Comparison of ENCODE assay signal across 1 cellular context in the genomic region with DNA sequence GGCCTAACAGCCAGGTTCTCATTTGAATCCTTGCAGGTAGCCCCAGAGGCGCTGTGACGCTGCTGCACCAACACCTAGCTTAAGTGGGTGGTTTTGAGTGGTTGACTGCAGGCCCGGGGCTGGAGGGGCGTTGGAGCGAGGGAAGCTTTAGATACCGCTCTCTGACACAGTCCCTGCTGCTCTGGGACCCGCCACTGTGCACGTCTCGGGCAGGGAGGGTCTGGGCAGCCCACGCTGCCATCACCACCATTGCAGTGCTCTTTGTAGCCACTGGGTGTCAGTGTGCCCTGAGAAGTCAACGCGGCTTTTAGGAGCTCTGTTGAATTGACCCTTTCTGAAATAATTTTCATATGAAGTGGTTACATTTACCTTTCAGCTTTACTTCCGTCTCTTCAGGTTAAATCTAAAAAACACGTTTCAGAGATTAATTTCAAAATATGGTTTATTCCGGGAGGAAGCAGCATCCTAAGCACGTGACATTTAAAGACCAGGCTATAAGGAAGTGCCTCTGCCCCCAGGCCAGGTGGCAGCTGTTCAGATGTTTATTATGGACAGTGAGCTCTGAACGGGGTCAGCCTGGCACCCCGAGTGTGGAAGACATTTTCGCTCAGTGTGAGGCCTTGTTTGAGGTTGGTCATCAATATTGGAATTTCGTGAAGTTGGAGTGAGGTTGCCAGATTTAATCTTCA.
TF ChIP-seq lines count a peak whose summit lies in the region.

No MANE protein-coding gene starts in this region.

TF ChIP-seq in GM23338, 12 proteins besides CTCF, POLR2A, EP300 and RAD21 (continued from another document):
- TF ChIP-seq ZNF462 (CRISPR knock-in tag; IDR thresholded peaks at IDR 0.05) (no peak), CREB1 (CRISPR knock-in tag; IDR thresholded peaks at IDR 0.05; ENCODE audit: low read depth) (no peak), ZNF331 (CRISPR knock-in tag; IDR thresholded peaks at IDR 0.05; ENCODE audit: low read depth) (no peak), STAT1 (IDR thresholded peaks at IDR 0.05; ENCODE audit: unreplicated experiment) (no peak)
- TF ChIP-seq, protein P1, sequence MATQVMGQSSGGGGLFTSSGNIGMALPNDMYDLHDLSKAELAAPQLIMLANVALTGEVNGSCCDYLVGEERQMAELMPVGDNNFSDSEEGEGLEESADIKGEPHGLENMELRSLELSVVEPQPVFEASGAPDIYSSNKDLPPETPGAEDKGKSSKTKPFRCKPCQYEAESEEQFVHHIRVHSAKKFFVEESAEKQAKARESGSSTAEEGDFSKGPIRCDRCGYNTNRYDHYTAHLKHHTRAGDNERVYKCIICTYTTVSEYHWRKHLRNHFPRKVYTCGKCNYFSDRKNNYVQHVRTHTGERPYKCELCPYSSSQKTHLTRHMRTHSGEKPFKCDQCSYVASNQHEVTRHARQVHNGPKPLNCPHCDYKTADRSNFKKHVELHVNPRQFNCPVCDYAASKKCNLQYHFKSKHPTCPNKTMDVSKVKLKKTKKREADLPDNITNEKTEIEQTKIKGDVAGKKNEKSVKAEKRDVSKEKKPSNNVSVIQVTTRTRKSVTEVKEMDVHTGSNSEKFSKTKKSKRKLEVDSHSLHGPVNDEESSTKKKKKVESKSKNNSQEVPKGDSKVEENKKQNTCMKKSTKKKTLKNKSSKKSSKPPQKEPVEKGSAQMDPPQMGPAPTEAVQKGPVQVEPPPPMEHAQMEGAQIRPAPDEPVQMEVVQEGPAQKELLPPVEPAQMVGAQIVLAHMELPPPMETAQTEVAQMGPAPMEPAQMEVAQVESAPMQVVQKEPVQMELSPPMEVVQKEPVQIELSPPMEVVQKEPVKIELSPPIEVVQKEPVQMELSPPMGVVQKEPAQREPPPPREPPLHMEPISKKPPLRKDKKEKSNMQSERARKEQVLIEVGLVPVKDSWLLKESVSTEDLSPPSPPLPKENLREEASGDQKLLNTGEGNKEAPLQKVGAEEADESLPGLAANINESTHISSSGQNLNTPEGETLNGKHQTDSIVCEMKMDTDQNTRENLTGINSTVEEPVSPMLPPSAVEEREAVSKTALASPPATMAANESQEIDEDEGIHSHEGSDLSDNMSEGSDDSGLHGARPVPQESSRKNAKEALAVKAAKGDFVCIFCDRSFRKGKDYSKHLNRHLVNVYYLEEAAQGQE (IDR thresholded peaks at IDR 0.05; ENCODE audit: unreplicated experiment), result no peak
TF ChIP-seq in GM23338: peak in this region for 0.
